In genomic region chr9:77602852-77603251, GRCh38 we compare ENCODE assay signal across 25 cellular contexts. TPM values are rescaled to one million over a fixed set of nuclear protein-coding genes. Genes with fewer than 3 reads are reported as not detected.
"Had no signal": no experiment of that assay in that cellular context is flagged by ENCODE, and none has a peak within 500 bp of the region (broad histone marks: within the 10 kb centered on the region; RNA-seq: fewer than 3 reads in every experiment).

No MANE protein-coding gene starts in this region.

- H3K4me3 ChIP-seq: gastrocnemius medialis, heart left ventricle, hepatocyte, left lung, pancreas, right lobe of liver, suprapubic skin, transverse colon had no signal

- H3K36me3 ChIP-seq: gastrocnemius medialis, heart left ventricle, left lung, neutrophil, pancreas, right lobe of liver, suprapubic skin, transverse colon had no signal

- ATAC-seq: effector memory CD8-positive, alpha-beta T cell; gastrocnemius medialis; heart left ventricle; left lung; natural killer cell; pancreas; right lobe of liver; stimulated activated naive CD8-positive, alpha-beta T cell treated with anti-CD3 and anti-CD28 coated beads, Interleukin-15, amount 100 ng/mL, for 72 hours had no signal

- H3K4me1 ChIP-seq: right lobe of liver had no signal

- H3K27ac ChIP-seq: gastrocnemius medialis, heart left ventricle, hepatocyte, left lung, neutrophil, pancreas, right lobe of liver, suprapubic skin, transverse colon had no signal

- H3K4me2 ChIP-seq: hepatocyte had no signal

- FAIRE-seq: endometrium, kidney, pancreas, small intestine had no signal

- H3K27me3 ChIP-seq: gastrocnemius medialis, heart left ventricle, hepatocyte, left lung, neutrophil, pancreas, right lobe of liver, suprapubic skin, transverse colon had no signal

- H2AFZ ChIP-seq: hepatocyte had no signal

- H3K9me3 ChIP-seq: gastrocnemius medialis, left lung, neutrophil, pancreas, right lobe of liver, suprapubic skin, transverse colon had no signal

- H3K79me2 ChIP-seq: hepatocyte had no signal

- DNase-seq: cerebellar nuclear complex; cortex of kidney; effector memory CD8-positive, alpha-beta T cell; erythroblast; foreskin fibroblast; gastrocnemius medialis; heart left ventricle; kidney; left lung; natural killer cell; pancreas; right lobe of liver; small intestine; stimulated activated CD4-positive, alpha-beta T cell treated with anti-CD3 and anti-CD28 coated beads, Interleukin-12 subunit alpha, Interleukin-12 subunit beta, amount 100 ng/mL, for 4 hours; stimulated activated CD4-positive, alpha-beta T cell treated with anti-CD3 and anti-CD28 coated beads, Interleukin-1b, Interleukin-23, amount 100 ng/mL, for 48 hours; stimulated activated CD4-positive, alpha-beta T cell treated with anti-CD3 and anti-CD28 coated beads, Interleukin-4, amount 100 ng/mL, for 1 hour; stimulated activated CD8-positive, alpha-beta memory T cell treated with anti-CD3 and anti-CD28 coated beads, Interleukin-4, amount 100 ng/mL, for 48 hours; stimulated activated naive CD4-positive, alpha-beta T cell; stimulated activated naive CD8-positive, alpha-beta T cell treated with anti-CD3 and anti-CD28 coated beads, Interleukin-15, amount 100 ng/mL, for 72 hours; transverse colon had no signal

RNA-seq across cellular contexts. Expression of gene GNA14, which starts 45.3 kb away (rescaled TPM):
- total RNA-seq: neural crest cell had no signal
